ENCODE assay signal across 2 cellular contexts in genomic region chr4:59175588-59175987, GRCh38.
TF ChIP-seq lines count a peak whose summit lies in the region.

No MANE protein-coding gene starts in this region.

TF ChIP-seq in IMR-90, 13 proteins besides CTCF, POLR2A, EP300 and RAD21:
- TF ChIP-seq USF2 (IDR thresholded peaks at IDR 0.05; ENCODE audit: low read depth, low read length) (no peak), MAFK (IDR thresholded peaks at IDR 0.05; ENCODE audit: low read depth, low read length) (0 out of 2 replicates have a peak, but pooled peaks have one; percentile 45)
TF ChIP-seq in IMR-90: peak in this region for 1.

TF ChIP-seq in K562, 482 proteins besides CTCF, POLR2A, EP300 and RAD21:
- peak; percentile 19; the same call in 1 of the 2 replicates for TF ChIP-seq MAFG (tag; conservative IDR thresholded peaks at IDR 0.05)
- no peak for TF ChIP-seq GABPB1 (CRISPR knock-in tag; IDR thresholded peaks at IDR 0.05)
